ENCODE assay signal across 28 cellular contexts in genomic region chr4:143118666-143119065, GRCh38.
"Had no signal": no experiment of that assay in that cellular context is flagged by ENCODE, and none has a peak within 500 bp of the region (broad histone marks: within the 10 kb centered on the region; RNA-seq: fewer than 3 reads in every experiment).

No MANE protein-coding gene starts in this region.

- DNase-seq: stimulated activated CD4-positive, alpha-beta T cell treated with anti-CD3 and anti-CD28 coated beads, Interleukin-2, amount 100 ng/mL, for 48 hours; stimulated activated CD4-positive, alpha-beta T cell treated with anti-CD3 and anti-CD28 coated beads, Interleukin-4, amount 100 ng/mL, for 1 hour; stimulated activated CD4-positive, alpha-beta T cell treated with anti-CD3 and anti-CD28 coated beads, Interleukin-4, amount 100 ng/mL, for 24 hours; stimulated activated CD4-positive, alpha-beta T cell treated with anti-CD3 and anti-CD28 coated beads, Interleukin-4, amount 100 ng/mL, for 4 hours; stimulated activated CD8-positive, alpha-beta memory T cell treated with anti-CD3 and anti-CD28 coated beads, Interleukin-4, amount 100 ng/mL, for 48 hours; stimulated activated naive B cell treated with anti-CD40 and anti-IgM and Interleukin-4, amounts not matched to agents 10 μg/mL and 1 μg/mL and 100 μg/mL, for 72 hours; stimulated activated naive CD4-positive, alpha-beta T cell; stimulated activated naive CD4-positive, alpha-beta T cell treated with Interleukin-2 at 50 U/mL for 16 hours; stimulated activated naive CD8-positive, alpha-beta T cell treated with anti-CD3 and anti-CD28 coated beads, Interleukin-15, amount 100 ng/mL, for 72 hours; stimulated activated naive CD8-positive, alpha-beta T cell treated with anti-CD3 and anti-CD28 coated beads, Interleukin-15, Interleukin-2, amounts not matched to agents 100 U/mL and 50 U/mL, for 24 hours; stomach; substantia nigra; testis; thyroid gland; tibial artery; transverse colon; trophoblast cell; upper lobe of left lung; upper lobe of right lung; uterus had no signal

- H3K27me3 Mint-ChIP-seq: stimulated activated memory B cell treated with anti-CD40 and anti-IgM and Interleukin-4, amounts not matched to agents 10 μg/mL and 1 μg/mL and 100 μg/mL, for 72 hours; stimulated activated naive B cell treated with anti-CD40 and anti-IgM and Interleukin-4, amounts not matched to agents 10 μg/mL and 1 μg/mL and 100 μg/mL, for 72 hours; stimulated activated naive CD8-positive, alpha-beta T cell treated with anti-CD3 and anti-CD28 coated beads, Interleukin-15, amount 100 ng/mL, for 72 hours; type B pancreatic cell had no signal

- H3K4me1 Mint-ChIP-seq: stimulated activated effector memory CD8-positive, alpha-beta T cell treated with anti-CD3 and anti-CD28 coated beads, Interleukin-12 subunit alpha, Interleukin-12 subunit beta, amount 100 ng/mL, for 72 hours; stimulated activated memory B cell treated with anti-CD40 and anti-IgM and Interleukin-4, amounts not matched to agents 10 μg/mL and 1 μg/mL and 100 μg/mL, for 72 hours; stimulated activated naive B cell treated with anti-CD40 and anti-IgM and Interleukin-4, amounts not matched to agents 10 μg/mL and 1 μg/mL and 100 μg/mL, for 72 hours; stimulated activated naive CD8-positive, alpha-beta T cell treated with anti-CD3 and anti-CD28 coated beads, Interleukin-15, amount 100 ng/mL, for 72 hours had no signal

- H3K27ac ChIP-seq: stomach, suprapubic skin, testis, thoracic aorta, thyroid gland, tibial artery, tibial nerve, transverse colon, upper lobe of left lung, upper lobe of right lung, uterus, vagina had no signal

- H3K4me1 ChIP-seq: stomach, suprapubic skin, testis, thyroid gland, tibial artery, tibial nerve, transverse colon, upper lobe of left lung, upper lobe of right lung, uterus, vagina had no signal

- H3K36me3 Mint-ChIP-seq: stimulated activated effector memory CD8-positive, alpha-beta T cell treated with anti-CD3 and anti-CD28 coated beads, Interleukin-12 subunit alpha, Interleukin-12 subunit beta, amount 100 ng/mL, for 72 hours; stimulated activated memory B cell treated with anti-CD40 and anti-IgM and Interleukin-4, amounts not matched to agents 10 μg/mL and 1 μg/mL and 100 μg/mL, for 72 hours; type B pancreatic cell had no signal

- H3K27me3 ChIP-seq: stomach, suprapubic skin, testis, thyroid gland, tibial artery, tibial nerve, transverse colon, upper lobe of left lung, upper lobe of right lung, uterus, vagina had no signal

- H3K4me3 Mint-ChIP-seq: stimulated activated effector memory CD8-positive, alpha-beta T cell treated with anti-CD3 and anti-CD28 coated beads, Interleukin-12 subunit alpha, Interleukin-12 subunit beta, amount 100 ng/mL, for 72 hours; stimulated activated memory B cell treated with anti-CD40 and anti-IgM and Interleukin-4, amounts not matched to agents 10 μg/mL and 1 μg/mL and 100 μg/mL, for 72 hours; stimulated activated naive B cell treated with anti-CD40 and anti-IgM and Interleukin-4, amounts not matched to agents 10 μg/mL and 1 μg/mL and 100 μg/mL, for 72 hours; stimulated activated naive CD8-positive, alpha-beta T cell treated with anti-CD3 and anti-CD28 coated beads, Interleukin-15, amount 100 ng/mL, for 72 hours; stimulated activated naive CD8-positive, alpha-beta T cell treated with anti-CD3 and anti-CD28 coated beads, Interleukin-15, Interleukin-2, amounts not matched to agents 100 ng/mL and 50 ng/mL, for 24 hours; type B pancreatic cell had no signal

- H3K9me3 ChIP-seq: stomach, suprapubic skin, testis, thoracic aorta, thyroid gland, tibial artery, tibial nerve, transverse colon, upper lobe of left lung, upper lobe of right lung, uterus, vagina had no signal

- H3K9me3 Mint-ChIP-seq: stimulated activated effector memory CD8-positive, alpha-beta T cell treated with anti-CD3 and anti-CD28 coated beads, Interleukin-12 subunit alpha, Interleukin-12 subunit beta, amount 100 ng/mL, for 72 hours; stimulated activated naive CD8-positive, alpha-beta T cell treated with anti-CD3 and anti-CD28 coated beads, Interleukin-15, Interleukin-2, amounts not matched to agents 100 ng/mL and 50 ng/mL, for 24 hours had no signal

- H3K4me3 ChIP-seq: stomach, suprapubic skin, testis, thoracic aorta, thyroid gland, tibial artery, tibial nerve, transverse colon, upper lobe of left lung, upper lobe of right lung, uterus, vagina had no signal

- H3K27ac Mint-ChIP-seq: stimulated activated effector memory CD8-positive, alpha-beta T cell treated with anti-CD3 and anti-CD28 coated beads, Interleukin-12 subunit alpha, Interleukin-12 subunit beta, amount 100 ng/mL, for 72 hours; stimulated activated memory B cell treated with anti-CD40 and anti-IgM and Interleukin-4, amounts not matched to agents 10 μg/mL and 1 μg/mL and 100 μg/mL, for 72 hours; stimulated activated naive B cell treated with anti-CD40 and anti-IgM and Interleukin-4, amounts not matched to agents 10 μg/mL and 1 μg/mL and 100 μg/mL, for 72 hours; stimulated activated naive CD8-positive, alpha-beta T cell treated with anti-CD3 and anti-CD28 coated beads, Interleukin-15, amount 100 ng/mL, for 72 hours; stimulated activated naive CD8-positive, alpha-beta T cell treated with anti-CD3 and anti-CD28 coated beads, Interleukin-15, Interleukin-2, amounts not matched to agents 100 ng/mL and 50 ng/mL, for 24 hours; type B pancreatic cell had no signal

- H3K36me3 ChIP-seq: stomach, suprapubic skin, thoracic aorta, thyroid gland, tibial artery, tibial nerve, transverse colon, upper lobe of left lung, upper lobe of right lung, uterus, vagina had no signal
